21 cellular contexts compared by ENCODE assay signal in the genomic region with DNA sequence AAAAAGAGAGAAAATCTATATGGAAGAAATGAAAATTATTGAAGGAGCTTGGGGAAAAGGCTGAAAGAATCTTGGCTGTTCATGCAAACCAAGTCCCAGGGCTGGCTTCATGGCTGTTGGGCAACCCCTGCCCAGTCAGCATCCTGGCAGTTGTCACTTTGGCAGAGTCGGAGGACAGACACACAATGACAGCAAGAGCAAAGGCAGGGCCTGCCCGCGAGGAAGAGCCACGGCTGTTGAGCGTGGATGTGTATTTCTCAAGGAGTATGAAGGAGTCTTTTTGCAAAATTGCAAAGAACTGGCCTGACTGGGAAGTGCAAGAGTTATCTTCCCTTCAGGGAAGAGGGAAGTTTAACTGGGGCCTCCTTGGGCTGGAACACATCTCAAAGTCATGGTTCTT. TPM values are rescaled to one million over a fixed set of nuclear protein-coding genes. Genes with fewer than 3 reads are reported as not detected.
DNase-seq lines count a peak whose midpoint lies in the region; ATAC-seq and TF ChIP-seq lines count a peak whose summit lies in the region.
"Had no signal": no experiment of that assay in that cellular context is flagged by ENCODE, and none has a peak within 500 bp of the region (broad histone marks: within the 10 kb centered on the region; RNA-seq: fewer than 3 reads in every experiment).

No MANE protein-coding gene starts in this region.

- H3K27me3 ChIP-seq in esophagus muscularis mucosa = no peaks in the 10 kb centered on the region
- no peaks in the 10 kb centered on the region for H3K27me3 ChIP-seq in naive thymus-derived CD4-positive, alpha-beta T cell (ENCODE audit: control insufficient read depth in 2 of 2, insufficient read depth in 2 of 2, low read length in 2 of 2)
- H3K27me3 ChIP-seq: body of pancreas, colonic mucosa, uterus had no signal

- no peaks in the 10 kb centered on the region for H3K9me3 ChIP-seq in esophagus muscularis mucosa
- H3K9me3 ChIP-seq in naive thymus-derived CD4-positive, alpha-beta T cell (ENCODE audit: control insufficient read depth in 2 of 3, low read length in 3 of 3) = no peaks in the 10 kb centered on the region
- H3K9me3 ChIP-seq: body of pancreas, colonic mucosa, uterus had no signal

- peaks cover 0 to 4% (median 0%) of the 10 kb centered on the region in 11 donors for H3K9me3 Mint-ChIP-seq in naive thymus-derived CD4-positive, alpha-beta T cell
- H3K9me3 Mint-ChIP-seq in stimulated activated naive B cell treated with anti-CD40 and anti-IgM and Interleukin-4, amounts not matched to agents 10 μg/mL and 1 μg/mL and 100 μg/mL, for 72 hours = peaks cover 9% of the 10 kb centered on the region in 2 donors
- H3K9me3 Mint-ChIP-seq: natural killer cell had no signal

- H3K4me3 Mint-ChIP-seq in naive thymus-derived CD4-positive, alpha-beta T cell = no peak overlapping the region
- H3K4me3 Mint-ChIP-seq in stimulated activated naive B cell treated with anti-CD40 and anti-IgM and Interleukin-4, amounts not matched to agents 10 μg/mL and 1 μg/mL and 100 μg/mL, for 72 hours = no peak overlapping the region
- H3K4me3 Mint-ChIP-seq: activated naive CD8-positive, alpha-beta T cell; memory B cell; natural killer cell had no signal

- peaks cover 32 to 48% (median 40%) of the 10 kb centered on the region in 4 donors for H3K4me1 ChIP-seq in esophagus muscularis mucosa
- no peaks in the 10 kb centered on the region for H3K4me1 ChIP-seq in naive thymus-derived CD4-positive, alpha-beta T cell (ENCODE audit: control insufficient read depth in 2 of 2, insufficient read depth in 2 of 2, low read length in 2 of 2)
- H3K4me1 ChIP-seq: uterus had no signal

- WGBS in esophagus muscularis mucosa = 80% methylated on average over 5 of the region's 5 CpGs

- TF ChIP-seq CTCF in esophagus muscularis mucosa (IDR thresholded peaks at IDR 0.05) = no peak

- TF ChIP-seq EP300 in esophagus muscularis mucosa (IDR thresholded peaks at IDR 0.05) = no peak

- CTCF ChIA-PET in naive thymus-derived CD4-positive, alpha-beta T cell (lab: Charles Lee) = interaction anchor here (0.5 to 0.6 kb wide), 2 partner anchors 8 to 146 kb away, joined by 3 to 5 read pairs; no protein-coding TSS in a partner anchor

- peak; percentile 34 for ATAC-seq in naive thymus-derived CD4-positive, alpha-beta T cell
- ATAC-seq in stimulated activated naive B cell treated with anti-CD40 and anti-IgM and Interleukin-4, amounts not matched to agents 10 μg/mL and 1 μg/mL and 100 μg/mL, for 72 hours (replicated peaks) = no peak
- ATAC-seq: activated CD4-positive, CD25-positive, alpha-beta regulatory T cell treated with anti-CD3 and anti-CD28 coated beads, Interleukin-2, amount 50 U/mL, for 24 hours; body of pancreas had no signal

- no peak overlapping the region for H3K27ac Mint-ChIP-seq in naive thymus-derived CD4-positive, alpha-beta T cell
- H3K27ac Mint-ChIP-seq in stimulated activated naive B cell treated with anti-CD40 and anti-IgM and Interleukin-4, amounts not matched to agents 10 μg/mL and 1 μg/mL and 100 μg/mL, for 72 hours = no peak overlapping the region
- H3K27ac Mint-ChIP-seq: activated naive CD8-positive, alpha-beta T cell; memory B cell; natural killer cell had no signal

- H3K27me3 Mint-ChIP-seq in naive thymus-derived CD4-positive, alpha-beta T cell = no peaks in the 10 kb centered on the region
- H3K27me3 Mint-ChIP-seq in stimulated activated naive B cell treated with anti-CD40 and anti-IgM and Interleukin-4, amounts not matched to agents 10 μg/mL and 1 μg/mL and 100 μg/mL, for 72 hours = no peaks in the 10 kb centered on the region
- H3K27me3 Mint-ChIP-seq: activated naive CD8-positive, alpha-beta T cell; memory B cell had no signal

- DNase-seq in Ammon's horn (ENCODE audit: low spot score) (peak; percentile 59), MV-4-11 (lab: John Stamatoyannopoulos, UW) (peak; percentile 66), esophagus muscularis mucosa (ENCODE audit: extremely low spot score) (peak; percentile 91), NCI-H226 (no peak), NCI-H1417 treated with DMSO at 0.1 percent for 48 hours (lab: John Stamatoyannopoulos, UW) (no peak)
- DNase-seq in naive thymus-derived CD4-positive, alpha-beta T cell = no peak
- no peak for DNase-seq in stimulated activated naive B cell treated with anti-CD40 and anti-IgM and Interleukin-4, amounts not matched to agents 10 μg/mL and 1 μg/mL and 100 μg/mL, for 72 hours
- no peak for DNase-seq in activated CD8-positive, alpha-beta memory T cell treated with anti-CD3 and anti-CD28 coated beads, Interleukin-2, amount 50 U/mL, for 4 hours
- DNase-seq: colonic mucosa; natural killer cell; NCI-H774; PC-9; small intestine; stimulated activated CD4-positive, alpha-beta T cell treated with anti-CD3 and anti-CD28 coated beads, Interleukin-4, amount 100 ng/mL, for 24 hours; T1000; uterus had no signal

- no peak overlapping the region for H3K4me3 ChIP-seq in esophagus muscularis mucosa
- no peak overlapping the region for H3K4me3 ChIP-seq in naive thymus-derived CD4-positive, alpha-beta T cell (ENCODE audit: low read length)
- H3K4me3 ChIP-seq: body of pancreas, colonic mucosa, PC-9, uterus had no signal

- POLR2A ChIA-PET in naive thymus-derived CD4-positive, alpha-beta T cell (lab: Charles Lee) = no interaction called here

- H3K36me3 ChIP-seq in esophagus muscularis mucosa = no peaks in the 10 kb centered on the region
- H3K36me3 ChIP-seq in naive thymus-derived CD4-positive, alpha-beta T cell (ENCODE audit: control insufficient read depth in 2 of 3, insufficient read depth in 3 of 3, low read length in 3 of 3) = no peaks in the 10 kb centered on the region
- H3K36me3 ChIP-seq: colonic mucosa, uterus had no signal

- peaks cover 0 to 10% (median 0%) of the 10 kb centered on the region in 7 donors for H3K4me1 Mint-ChIP-seq in naive thymus-derived CD4-positive, alpha-beta T cell
- peaks cover 14 to 17% of the 10 kb centered on the region in 2 donors for H3K4me1 Mint-ChIP-seq in stimulated activated naive B cell treated with anti-CD40 and anti-IgM and Interleukin-4, amounts not matched to agents 10 μg/mL and 1 μg/mL and 100 μg/mL, for 72 hours

- TF ChIP-seq POLR2A in esophagus muscularis mucosa (IDR thresholded peaks at IDR 0.05; ENCODE audit: low read depth) = no peak

- peaks cover 0 to 2% (median 0%) of the 10 kb centered on the region in 5 donors for H3K36me3 Mint-ChIP-seq in naive thymus-derived CD4-positive, alpha-beta T cell
- peaks cover 0 to 4% of the 10 kb centered on the region in 2 donors for H3K36me3 Mint-ChIP-seq in stimulated activated naive B cell treated with anti-CD40 and anti-IgM and Interleukin-4, amounts not matched to agents 10 μg/mL and 1 μg/mL and 100 μg/mL, for 72 hours
- H3K36me3 Mint-ChIP-seq: activated naive CD8-positive, alpha-beta T cell; memory B cell; natural killer cell had no signal

- intact Hi-C loops in esophagus muscularis mucosa (cut with DNase I) = no loop called here
- intact Hi-C loops in naive thymus-derived CD4-positive, alpha-beta T cell (cut with micrococcal nuclease) = no loop called here

- no peak overlapping the region for H3K27ac ChIP-seq in esophagus muscularis mucosa (replicated peaks in 1 of 4)
- no peak overlapping the region for H3K27ac ChIP-seq in naive thymus-derived CD4-positive, alpha-beta T cell (ENCODE audit: low read depth, low read length)
- H3K27ac ChIP-seq: body of pancreas, colonic mucosa, KMS-11, PC-9, uterus had no signal

RNA-seq across cellular contexts. Expression of gene PTPRE, which starts 11.7 kb away (rescaled TPM):
- 10 to 100 TPM in 2 of 4 donors, 1 to 10 TPM in 2; 8.7 to 22.4 (median 13.3) TPM for total RNA-seq in esophagus muscularis mucosa
- 100 to 1,000 TPM in 1 of 5 experiments, 10 to 100 TPM in 4; 25.4 to 237 (median 29.1) TPM for total RNA-seq in naive thymus-derived CD4-positive, alpha-beta T cell
- polyA plus RNA-seq in naive thymus-derived CD4-positive, alpha-beta T cell = 1 to 10 TPM; 6.6 to 9.4 TPM

RNA-seq across cellular contexts. Expression of gene CLRN3, which starts 25.8 kb away (rescaled TPM):
- total RNA-seq in esophagus muscularis mucosa = not detected
- not detected for total RNA-seq in naive thymus-derived CD4-positive, alpha-beta T cell
- polyA plus RNA-seq in naive thymus-derived CD4-positive, alpha-beta T cell = not detected
- total RNA-seq: natural killer cell, PC-9, uterus had no signal

Comparison
In these comparisons a context has a peak if more than half of its experiments do, and no peak if none do; other contexts are left out.
1. DNase-seq: peak in Ammon's horn (single experiment), MV-4-11 (single experiment) and esophagus muscularis mucosa (single experiment); none in naive thymus-derived CD4-positive, alpha-beta T cell (0 of 9), NCI-H226 (single experiment), stimulated activated naive B cell treated with anti-CD40 and anti-IgM and Interleukin-4, amounts not matched to agents 10 μg/mL and 1 μg/mL and 100 μg/mL, for 72 hours (single experiment), activated CD8-positive, alpha-beta memory T cell treated with anti-CD3 and anti-CD28 coated beads, Interleukin-2, amount 50 U/mL, for 4 hours (single experiment) and NCI-H1417 treated with DMSO at 0.1 percent for 48 hours (single experiment).